ENCODE assay signal across 15 cellular contexts in genomic region chr16:12470311-12471229, GRCh38.
DNase-seq lines count a peak whose midpoint lies in the region; ATAC-seq and TF ChIP-seq lines count a peak whose summit lies in the region.
"Had no signal": no experiment of that assay in that cellular context is flagged by ENCODE, and none has a peak within 500 bp of the region (broad histone marks: within the 10 kb centered on the region; RNA-seq: fewer than 3 reads in every experiment).

No MANE protein-coding gene starts in this region.

- 100% methylated on average over 2 of the region's 24 CpGs; no CpG with 5 or more reads in 1 of the 2 experiments for WGBS in IMR-90 (ENCODE audit: extremely low coverage in 2 of 2, insufficient read length in 1 of 2), 2 experiments
- WGBS in psoas muscle, 3 donors, result 63 to 70% (median 65%) methylated on average over 24 of the region's 24 CpGs

- dilution Hi-C loops in IMR-90 (cut with HindIII; ENCODE audit: low sequenced_read_pairs, unreplicated experiment), result no loop called here

- no peak overlapping the region for H3K9ac ChIP-seq in IMR-90 (ENCODE audit: low read depth, low read length)

- no peaks in the 10 kb centered on the region for H4K20me1 ChIP-seq in IMR-90 (ENCODE audit: insufficient read depth, low read length)

- no peaks in the 10 kb centered on the region for H3K36me3 ChIP-seq in IMR-90 (ENCODE audit: control insufficient read depth, insufficient read depth, low read length)
- no peaks in the 10 kb centered on the region for H3K36me3 ChIP-seq in psoas muscle (ENCODE audit: insufficient read depth in 1 of 2, low read depth in 1 of 2)
- H3K36me3 ChIP-seq: transverse colon had no signal

- H4K8ac ChIP-seq in IMR-90 (ENCODE audit: low read depth in 2 of 2, low read length in 2 of 2), result no peak overlapping the region; a peak in 1 of 4 replicates

- H3K9me1 ChIP-seq in IMR-90 (ENCODE audit: insufficient read depth, low read length), result peaks cover 6% of the 10 kb centered on the region; the same call in 1 of the 2 replicates

- CTCF ChIA-PET in IMR-90 (lab: Yijun Ruan, JAX), result interaction anchor here (0.9 kb wide), 1 partner anchor 36 kb away, joined by 3 read pairs; no protein-coding TSS in a partner anchor
- CTCF ChIA-PET in activated CD4-positive, alpha-beta memory T cell treated with anti-CD3 and anti-CD28 coated beads, Interleukin-2, amount 10 ng/mL, durations not matched to agents 7 days and 5 days (lab: Charles Lee), result no interaction called here

- H3K27me3 Mint-ChIP-seq in activated CD4-positive, alpha-beta memory T cell treated with anti-CD3 and anti-CD28 coated beads, Interleukin-2, amount 10 ng/mL, durations not matched to agents 7 days and 5 days, result no peaks in the 10 kb centered on the region

- H2AK5ac ChIP-seq in IMR-90 (ENCODE audit: low read depth, low read length), result 0 out of 2 replicates have a peak overlapping the region, but pooled peaks have one; percentile 10

- no peak overlapping the region for H2BK20ac ChIP-seq in IMR-90 (ENCODE audit: low read depth, low read length)

- ATAC-seq in IMR-90 (ENCODE audit: low read depth), result peak; percentile 82
- ATAC-seq in psoas muscle, result peak; percentile 44 to 91 (median 81)
- ATAC-seq: mucosa of descending colon had no signal

- H3K4me3 ChIP-seq in IMR-90 (ENCODE audit: insufficient read depth, low read depth, low read length) (no peak overlapping the region), psoas muscle (no peak overlapping the region)
- H3K4me3 ChIP-seq: mucosa of descending colon, transverse colon had no signal

- intact Hi-C loops in IMR-90 (cut with micrococcal nuclease), result no loop called here
- intact Hi-C loops in cardiac septum (cut with DNase I), result no loop called here
- intact Hi-C loops in psoas muscle (cut with DNase I), result no loop called here

- POLR2A ChIA-PET in IMR-90 (lab: Charles Lee; ENCODE audit: unreplicated experiment), result no interaction called here
- POLR2A ChIA-PET in activated CD4-positive, alpha-beta memory T cell treated with anti-CD3 and anti-CD28 coated beads, Interleukin-2, amount 10 ng/mL, durations not matched to agents 7 days and 5 days (lab: Charles Lee), result no interaction called here

- TF ChIP-seq CTCF in IMR-90 (conservative IDR thresholded peaks at IDR 0.05; ENCODE audit: low read depth, low read length), result no peak
- TF ChIP-seq CTCF in psoas muscle (IDR thresholded peaks at IDR 0.05), result no peak

- in situ Hi-C loops in IMR-90 (cut with MboI; ENCODE audit: low sequenced_read_pairs), result loop anchor here (25.0 kb wide), 1 partner anchor 1417 kb away; no protein-coding TSS in a partner anchor

- H3K36me3 Mint-ChIP-seq in activated CD4-positive, alpha-beta memory T cell treated with anti-CD3 and anti-CD28 coated beads, Interleukin-2, amount 10 ng/mL, durations not matched to agents 7 days and 5 days (ENCODE audit: low read depth), result no peaks in the 10 kb centered on the region

- H2BK15ac ChIP-seq in IMR-90 (ENCODE audit: low read depth, low read length), result no peak overlapping the region

- no peak overlapping the region for H3K56ac ChIP-seq in IMR-90 (ENCODE audit: extremely low read depth, insufficient read depth, low read length)

- no peak overlapping the region for H3K4ac ChIP-seq in IMR-90 (ENCODE audit: low read depth, low read length)

- BruUV-seq in IMR-90 (replicated peaks; lab: Mats Ljungman, UMichigan), result no TSS peak

- no peak overlapping the region for H3K4me3 Mint-ChIP-seq in activated CD4-positive, alpha-beta memory T cell treated with anti-CD3 and anti-CD28 coated beads, Interleukin-2, amount 10 ng/mL, durations not matched to agents 7 days and 5 days

- H3K9me3 ChIP-seq in IMR-90 (ENCODE audit: control insufficient read depth, insufficient read depth, low read length) (no peaks in the 10 kb centered on the region), psoas muscle (no peaks in the 10 kb centered on the region)
- H3K9me3 ChIP-seq: mucosa of descending colon, transverse colon had no signal

- no peak overlapping the region for H3K23ac ChIP-seq in IMR-90 (ENCODE audit: low read depth, low read length)

- H3K4me1 ChIP-seq in IMR-90 (ENCODE audit: control insufficient read depth, insufficient read depth, low read length) (peaks cover 8% of the 10 kb centered on the region; the same call in 1 of the 2 replicates), psoas muscle (peaks cover 5% of the 10 kb centered on the region)

- no peaks in the 10 kb centered on the region for H3K9me3 Mint-ChIP-seq in activated CD4-positive, alpha-beta memory T cell treated with anti-CD3 and anti-CD28 coated beads, Interleukin-2, amount 10 ng/mL, durations not matched to agents 7 days and 5 days

- TF ChIP-seq POLR2A in IMR-90 (IDR thresholded peaks at IDR 0.05; ENCODE audit: low read depth, low read length), result no peak

- peak overlapping the region; percentile 39 for H2AFZ ChIP-seq in IMR-90 (replicated peaks; ENCODE audit: low read length, poor library complexity)

- no peak overlapping the region for H3K18ac ChIP-seq in IMR-90 (ENCODE audit: low read depth, low read length)

- DNase-seq in IMR-90 (peak; percentile 71), RPMI7951 (ENCODE audit: low read depth) (peak; percentile 21), cardiac septum (ENCODE audit: low spot score) (peak; percentile 79), psoas muscle (peak; percentile 40 to 71), H4 (ENCODE audit: low spot score) (no peak), HuH-7 (ENCODE audit: low spot score) (no peak), ecto neural progenitor cell (ENCODE audit: low spot score) (no peak)
- DNase-seq in activated CD4-positive, alpha-beta memory T cell treated with anti-CD3 and anti-CD28 coated beads, Interleukin-2, amount 10 ng/mL, durations not matched to agents 7 days and 5 days, result no peak
- DNase-seq: activated CD4-positive, alpha-beta T cell treated with anti-CD3 and anti-CD28 coated beads, Interleukin-2, amount 50 U/mL, for 48 hours; effector CD8-positive, alpha-beta T cell; foreskin melanocyte; mucosa of descending colon; NCI-H526; SHP77; transverse colon had no signal

- peak overlapping the region; percentile 42 for H3K4me2 ChIP-seq in IMR-90 (ENCODE audit: low read depth, low read length)

- no peak overlapping the region for H4K5ac ChIP-seq in IMR-90 (ENCODE audit: low read depth, low read length)

- H3K27ac Mint-ChIP-seq in activated CD4-positive, alpha-beta memory T cell treated with anti-CD3 and anti-CD28 coated beads, Interleukin-2, amount 10 ng/mL, durations not matched to agents 7 days and 5 days, result no peak overlapping the region

- H3K27me3 ChIP-seq in IMR-90 (ENCODE audit: control insufficient read depth, insufficient read depth, low read length), result no peaks in the 10 kb centered on the region
- H3K27me3 ChIP-seq in psoas muscle (ENCODE audit: insufficient read depth in 3 of 3, low read length in 2 of 3), result no peaks in the 10 kb centered on the region
- H3K27me3 ChIP-seq: transverse colon had no signal

- H3K4me1 Mint-ChIP-seq in activated CD4-positive, alpha-beta memory T cell treated with anti-CD3 and anti-CD28 coated beads, Interleukin-2, amount 10 ng/mL, durations not matched to agents 7 days and 5 days, result no peaks in the 10 kb centered on the region

- H4K91ac ChIP-seq in IMR-90 (ENCODE audit: insufficient read depth, low read depth, low read length), result no peak overlapping the region; the same call in 1 of the 2 replicates

- peak overlapping the region; percentile 34; the same call in 1 of the 2 replicates for H3K14ac ChIP-seq in IMR-90 (replicated peaks; ENCODE audit: low read depth, low read length)

- TF ChIP-seq RAD21 in IMR-90 (IDR thresholded peaks at IDR 0.05; ENCODE audit: low read length), result no peak

- no peak overlapping the region for H2BK120ac ChIP-seq in IMR-90 (ENCODE audit: low read depth, low read length)

- H3K27ac ChIP-seq in IMR-90 (ENCODE audit: insufficient read depth, low read length), result no peak overlapping the region
- H3K27ac ChIP-seq in psoas muscle, result no peak overlapping the region
- H3K27ac ChIP-seq: transverse colon had no signal

- no peak overlapping the region for H2BK5ac ChIP-seq in IMR-90 (ENCODE audit: low read depth, low read length, poor library complexity, severe bottlenecking)

- H3K79me1 ChIP-seq in IMR-90 (ENCODE audit: low read depth in 1 of 2, low read length in 2 of 2), result no peaks in the 10 kb centered on the region

- H2AK9ac ChIP-seq in IMR-90 (replicated peaks; ENCODE audit: low read depth, low read length, poor library complexity), result no peak overlapping the region

TF ChIP-seq in IMR-90, 13 proteins besides CTCF, POLR2A, EP300 and RAD21 (continues in another document):
- TF ChIP-seq FOS (IDR thresholded peaks at IDR 0.05; ENCODE audit: low read depth, low read length) (no peak), MXI1 (IDR thresholded peaks at IDR 0.05; ENCODE audit: borderline replicate concordance, low read depth, low read length) (no peak), MAFK (IDR thresholded peaks at IDR 0.05; ENCODE audit: low read depth, low read length) (no peak), SMC3 (IDR thresholded peaks at IDR 0.05; ENCODE audit: low read depth, low read length) (no peak), USF2 (IDR thresholded peaks at IDR 0.05; ENCODE audit: low read depth, low read length) (no peak), CEBPB (IDR thresholded peaks at IDR 0.05; ENCODE audit: low read depth, low read length) (no peak), MAZ (IDR thresholded peaks at IDR 0.05; ENCODE audit: borderline replicate concordance, low read depth, low read length) (no peak), RCOR1 (IDR thresholded peaks at IDR 0.05; ENCODE audit: insufficient replicate concordance, low read length) (no peak), RFX5 (IDR thresholded peaks at IDR 0.05; ENCODE audit: low read depth, low read length) (no peak), BHLHE40 (IDR thresholded peaks at IDR 0.05; ENCODE audit: low read depth, low read length) (no peak), CHD1 (IDR thresholded peaks at IDR 0.05; ENCODE audit: low read depth, low read length) (no peak), ELK1 (IDR thresholded peaks at IDR 0.05; ENCODE audit: borderline replicate concordance, low read depth, low read length) (no peak)

Comparison
In these comparisons a context has a peak if more than half of its experiments do, and no peak if none do; other contexts are left out.
1. DNase-seq: peak in IMR-90 (single experiment), RPMI7951 (single experiment), cardiac septum (single experiment) and psoas muscle (2 of 2); none in H4 (single experiment), HuH-7 (single experiment), activated CD4-positive, alpha-beta memory T cell treated with anti-CD3 and anti-CD28 coated beads, Interleukin-2, amount 10 ng/mL, durations not matched to agents 7 days and 5 days (single experiment) and ecto neural progenitor cell (single experiment).